Comparison of ENCODE assay signal across 7 cellular contexts in genomic region chr4:89158884-89159503, GRCh38. TPM values are rescaled to one million over a fixed set of nuclear protein-coding genes. Genes with fewer than 3 reads are reported as not detected.
DNase-seq lines count a peak whose midpoint lies in the region; ATAC-seq, FAIRE-seq and TF ChIP-seq lines count a peak whose summit lies in the region.

No MANE protein-coding gene starts in this region.

- H3K27me3 ChIP-seq in body of pancreas = peaks cover 0 to 3% of the 10 kb centered on the region in 2 donors
- no peaks in the 10 kb centered on the region for H3K27me3 ChIP-seq in keratinocyte (ENCODE audit: control insufficient read depth, extremely low read depth, insufficient read depth, low read length)
- no peaks in the 10 kb centered on the region for H3K27me3 ChIP-seq in thyroid gland

- intact Hi-C loops in body of pancreas (cut with DNase I) = no loop called here
- intact Hi-C loops in thyroid gland (cut with DNase I) = loop anchor here (5.0 kb wide), 1 partner anchor 63 kb away; no protein-coding TSS in a partner anchor

- no peaks in the 10 kb centered on the region for H3K9me3 ChIP-seq in body of pancreas
- no peaks in the 10 kb centered on the region for H3K9me3 ChIP-seq in keratinocyte (ENCODE audit: control insufficient read depth, low read depth, low read length)
- no peaks in the 10 kb centered on the region for H3K9me3 ChIP-seq in thyroid gland

- H3K9me3 Mint-ChIP-seq in stimulated activated effector memory CD8-positive, alpha-beta T cell treated with anti-CD3 and anti-CD28 coated beads, Interleukin-12 subunit alpha, Interleukin-12 subunit beta, amount 100 ng/mL, for 72 hours = no peaks in the 10 kb centered on the region

- TF ChIP-seq POLR2A in body of pancreas (IDR thresholded peaks at IDR 0.05) (no peak), thyroid gland (IDR thresholded peaks at IDR 0.05) (no peak)

- no peak overlapping the region for H3K9ac ChIP-seq in keratinocyte (ENCODE audit: control insufficient read depth, extremely low read depth, insufficient read depth, low read length)

- no peaks in the 10 kb centered on the region for H3K79me2 ChIP-seq in keratinocyte (ENCODE audit: control insufficient read depth, insufficient read depth, low read length)

- peak; percentile 56 for FAIRE-seq in keratinocyte (lab: Jason Lieb, UNC)

- H3K4me1 ChIP-seq in body of pancreas (no peaks in the 10 kb centered on the region), keratinocyte (ENCODE audit: control insufficient read depth, extremely low read depth, insufficient read depth, low read length) (no peaks in the 10 kb centered on the region), thyroid gland (peaks cover 3 to 9% of the 10 kb centered on the region in 2 donors)

- H2AFZ ChIP-seq in keratinocyte (ENCODE audit: control insufficient read depth, low read length) = peak overlapping the region; percentile 66

- no peak overlapping the region for H3K27ac Mint-ChIP-seq in stimulated activated effector memory CD8-positive, alpha-beta T cell treated with anti-CD3 and anti-CD28 coated beads, Interleukin-12 subunit alpha, Interleukin-12 subunit beta, amount 100 ng/mL, for 72 hours

- H3K36me3 ChIP-seq in body of pancreas (replicated peaks in 1 of 2; ENCODE audit: insufficient read depth in 1 of 2, low read depth in 2 of 2) (no peaks in the 10 kb centered on the region), keratinocyte (ENCODE audit: control insufficient read depth in 2 of 2, extremely low read depth in 1 of 2, insufficient read depth in 2 of 2, low read length in 2 of 2) (no peaks in the 10 kb centered on the region), thyroid gland (no peaks in the 10 kb centered on the region)

- DNase-seq in GDM1 (lab: John Stamatoyannopoulos, UW) = peak; percentile 11
- DNase-seq in HCEC 1CT = peak; percentile 58
- DNase-seq in NCI-H2171 (lab: John Stamatoyannopoulos, UW) = peak; percentile 38
- peak in 3 of 4 donors; percentile 21 to 23 (median 23) for DNase-seq in body of pancreas
- no peak for DNase-seq in keratinocyte (ENCODE audit: low read depth, low spot score)
- no peak for DNase-seq in thyroid gland
- no peak for DNase-seq in stimulated activated effector memory CD8-positive, alpha-beta T cell treated with anti-CD3 and anti-CD28 coated beads, Interleukin-12 subunit alpha, Interleukin-12 subunit beta, amount 100 ng/mL, for 72 hours (ENCODE audit: low spot score in 2 of 2)

- no peak overlapping the region for H3K4me2 ChIP-seq in keratinocyte (ENCODE audit: control insufficient read depth, extremely low read depth, insufficient read depth, low read depth, low read length)

- H3K27ac ChIP-seq in body of pancreas (no peak overlapping the region), keratinocyte (ENCODE audit: control insufficient read depth, insufficient read depth, low read length) (no peak overlapping the region), thyroid gland (no peak overlapping the region)

- peak; percentile 53 to 91 (median 81) for TF ChIP-seq CTCF in body of pancreas (IDR thresholded peaks at IDR 0.05)
- TF ChIP-seq CTCF in keratinocyte (optimal IDR thresholded peaks at IDR 0.05 in 1 of 3, IDR thresholded peaks at IDR 0.05 in 1 of 3, conservative IDR thresholded peaks at IDR 0.05 in 1 of 3; ENCODE audit: extremely low read depth in 1 of 3, insufficient read depth in 2 of 3, low read length in 3 of 3) = peak in 2 of 3 experiments; percentile 47 to 70
- peak; percentile 41 to 84 (median 66) for TF ChIP-seq CTCF in thyroid gland (IDR thresholded peaks at IDR 0.05)

- dilution Hi-C loops in keratinocyte (cut with MboI; ENCODE audit: extremely low pct_ligation_motif_present, low sequenced_read_pairs) = no loop called here

- no peak overlapping the region for H3K4me3 Mint-ChIP-seq in stimulated activated effector memory CD8-positive, alpha-beta T cell treated with anti-CD3 and anti-CD28 coated beads, Interleukin-12 subunit alpha, Interleukin-12 subunit beta, amount 100 ng/mL, for 72 hours

- H3K9me1 ChIP-seq in keratinocyte (ENCODE audit: control insufficient read depth, extremely low read depth, insufficient read depth, low read length) = no peaks in the 10 kb centered on the region

- no peaks in the 10 kb centered on the region for H3K36me3 Mint-ChIP-seq in stimulated activated effector memory CD8-positive, alpha-beta T cell treated with anti-CD3 and anti-CD28 coated beads, Interleukin-12 subunit alpha, Interleukin-12 subunit beta, amount 100 ng/mL, for 72 hours

- H3K4me3 ChIP-seq in body of pancreas (no peak overlapping the region), keratinocyte (ENCODE audit: control insufficient read depth in 2 of 3, extremely low read depth in 1 of 3, insufficient read depth in 2 of 3, low read depth in 1 of 3, low read length in 3 of 3) (no peak overlapping the region), thyroid gland (replicated peaks in 1 of 3) (no peak overlapping the region)

- no peaks in the 10 kb centered on the region for H4K20me1 ChIP-seq in keratinocyte (ENCODE audit: control insufficient read depth, extremely low read depth, insufficient read depth, low read length)

- ATAC-seq in body of pancreas = peak; percentile 90
- ATAC-seq in stimulated activated effector memory CD8-positive, alpha-beta T cell treated with anti-CD3 and anti-CD28 coated beads, Interleukin-12 subunit alpha, Interleukin-12 subunit beta, amount 100 ng/mL, for 72 hours = no peak

- no peaks in the 10 kb centered on the region for H3K4me1 Mint-ChIP-seq in stimulated activated effector memory CD8-positive, alpha-beta T cell treated with anti-CD3 and anti-CD28 coated beads, Interleukin-12 subunit alpha, Interleukin-12 subunit beta, amount 100 ng/mL, for 72 hours

- WGBS in body of pancreas, 2 donors = 1 to 4% methylated on average over 2 of the region's 2 CpGs
- 3 to 10% methylated on average over 2 of the region's 2 CpGs for WGBS in thyroid gland, 2 donors

RNA-seq across cellular contexts. Expression of gene TIGD2, which starts 47.7 kb away (rescaled TPM):
- total RNA-seq in body of pancreas (1 to 10 TPM in 1 of 2 donors, under 1 TPM in 1; 0.99 to 3.6 TPM), thyroid gland (1 to 10 TPM; 5.5 to 8.0 (median 7.2) TPM)
- 2.7 to 5.3 TPM (median 4.9 TPM) in 3 replicates for polyA plus RNA-seq in keratinocyte
- polyA plus RNA-seq in keratinocyte (2011; ENCODE audit: low read depth) = 10.3 TPM
- 2.6 and 4.9 TPM in 2 replicates for polyA plus RNA-seq in keratinocyte (2011; cell fraction: cytosol; rRNA removed)
- polyA plus RNA-seq in keratinocyte (2011; cell fraction: nucleus; rRNA removed) = 4.6 and 5.6 TPM in 2 replicates
- 6.4 and 6.5 TPM in 2 replicates for polyA plus RNA-seq in keratinocyte (2012; ENCODE audit: low replicate concordance)
- polyA minus RNA-seq in keratinocyte = 1.8 to 4.1 TPM (median 2.6 TPM) in 3 replicates
- 3.5 TPM for polyA minus RNA-seq in keratinocyte (2011; cell fraction: cytosol; rRNA and poly(A)+ RNA removed)
- polyA minus RNA-seq in keratinocyte (2011; cell fraction: nucleus; rRNA and poly(A)+ RNA removed) = 2.3 and 6.1 TPM in 2 replicates

Comparison
In these comparisons a context has a peak if more than half of its experiments do, and no peak if none do; other contexts are left out.
1. DNase-seq: peak in GDM1 (single experiment), HCEC 1CT (single experiment), NCI-H2171 (single experiment) and body of pancreas (3 of 4); none in keratinocyte (single experiment), thyroid gland (0 of 2) and stimulated activated effector memory CD8-positive, alpha-beta T cell treated with anti-CD3 and anti-CD28 coated beads, Interleukin-12 subunit alpha, Interleukin-12 subunit beta, amount 100 ng/mL, for 72 hours (0 of 2).
2. Peak in every context shown above with its lines, with median percentiles within 50 percentile points of each other: CTCF ChIP-seq.